8 cellular contexts compared by ENCODE assay signal in the genomic region with DNA sequence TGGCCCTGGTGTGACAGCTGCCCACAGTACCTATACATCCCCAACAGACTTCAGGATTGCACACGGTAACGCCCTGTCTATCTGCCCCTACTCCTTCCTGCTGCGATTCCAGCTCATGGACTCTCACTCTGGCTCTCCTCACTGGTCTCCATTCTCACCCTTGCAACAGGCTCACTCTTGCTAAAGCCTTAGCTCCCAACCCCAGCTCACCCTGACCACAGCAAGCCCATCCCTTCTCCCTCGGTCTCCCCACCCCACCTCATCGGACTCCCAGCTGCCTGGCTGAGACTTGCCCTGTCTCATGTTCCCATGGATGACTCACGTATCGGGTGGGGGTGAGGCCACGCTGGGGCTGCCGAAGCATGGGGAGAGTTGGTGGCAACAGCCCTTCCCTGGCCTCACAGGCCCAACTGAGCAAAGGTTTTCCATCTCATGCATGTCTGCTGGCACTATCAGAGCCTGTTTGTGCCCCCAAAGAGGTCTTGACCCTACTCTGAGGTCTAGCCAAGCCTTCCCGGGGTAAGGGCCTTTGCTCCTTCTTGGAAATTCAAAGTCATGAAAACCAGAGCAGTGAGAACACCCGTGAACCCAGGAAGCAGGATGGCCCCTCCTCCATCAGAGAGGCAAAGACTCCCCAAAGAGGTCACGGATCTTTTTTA. TPM values are rescaled to one million over a fixed set of nuclear protein-coding genes. Genes with fewer than 3 reads are reported as not detected.
DNase-seq lines count a peak whose midpoint lies in the region; ATAC-seq and TF ChIP-seq lines count a peak whose summit lies in the region.

No MANE protein-coding gene starts in this region.

- in situ Hi-C loops in astrocyte of the cerebellum (cut with HindIII; ENCODE audit: low sequenced_read_pairs) = no loop called here

- CTCF ChIA-PET in HEK293T (lab: Yijun Ruan, JAX) = interaction anchor here (0.7 to 3.0 kb wide), 4 partner anchors 14 to 51 kb away, joined by 3 to 10 read pairs (median 6); no protein-coding TSS in a partner anchor

- H3K4me3 ChIP-seq in astrocyte of the cerebellum (ENCODE audit: low read depth, low read length) = no peak overlapping the region

- POLR2A ChIA-PET in HEK293T (lab: Yijun Ruan, JAX) = interaction anchor here (1.1 kb wide), 1 partner anchor 20 kb away, joined by 4 read pairs; no protein-coding TSS in a partner anchor

- no peak for TF ChIP-seq CTCF in astrocyte of the cerebellum (IDR thresholded peaks at IDR 0.05; ENCODE audit: low read depth, low read length, missing control alignments)

- DNase-seq in HEK293T (ENCODE audit: extremely low spot score) (peak; percentile 61), astrocyte of the cerebellum (ENCODE audit: low read depth) (peak; percentile 91), iris pigment epithelial cell (ENCODE audit: low read depth) (peak; percentile 100), stromal cell of bone marrow (ENCODE audit: low read depth) (peak; percentile 99), SK-N-DZ (ENCODE audit: low spot score) (no peak), NCI-H2196 (lab: John Stamatoyannopoulos, UW; ENCODE audit: unreplicated experiment) (no peak)

- ATAC-seq in HG02571 (IDR thresholded peaks at IDR 0.05; ENCODE audit: unreplicated experiment) (no peak), GM21576 (IDR thresholded peaks at IDR 0.05; ENCODE audit: unreplicated experiment) (no peak)

TF ChIP-seq in HEK293T, 16 proteins besides CTCF, POLR2A, EP300 and RAD21:
- TF ChIP-seq, protein P1, sequence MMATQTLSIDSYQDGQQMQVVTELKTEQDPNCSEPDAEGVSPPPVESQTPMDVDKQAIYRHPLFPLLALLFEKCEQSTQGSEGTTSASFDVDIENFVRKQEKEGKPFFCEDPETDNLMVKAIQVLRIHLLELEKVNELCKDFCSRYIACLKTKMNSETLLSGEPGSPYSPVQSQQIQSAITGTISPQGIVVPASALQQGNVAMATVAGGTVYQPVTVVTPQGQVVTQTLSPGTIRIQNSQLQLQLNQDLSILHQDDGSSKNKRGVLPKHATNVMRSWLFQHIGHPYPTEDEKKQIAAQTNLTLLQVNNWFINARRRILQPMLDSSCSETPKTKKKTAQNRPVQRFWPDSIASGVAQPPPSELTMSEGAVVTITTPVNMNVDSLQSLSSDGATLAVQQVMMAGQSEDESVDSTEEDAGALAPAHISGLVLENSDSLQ (IDR thresholded peaks at IDR 0.05) = no peak
- no peak for TF ChIP-seq BHLHE40 (IDR thresholded peaks at IDR 0.05; ENCODE audit: borderline replicate concordance)
- no peak for TF ChIP-seq FOXK2 (IDR thresholded peaks at IDR 0.05)
- no peak for TF ChIP-seq ELF4 (IDR thresholded peaks at IDR 0.05)
- no peak for TF ChIP-seq SP1 (IDR thresholded peaks at IDR 0.05)
- TF ChIP-seq ZNF384 (IDR thresholded peaks at IDR 0.05) = no peak
- TF ChIP-seq SUZ12 (IDR thresholded peaks at IDR 0.05) = no peak
- TF ChIP-seq L3MBTL2 (conservative IDR thresholded peaks at IDR 0.05) = peak; percentile 39
- no peak for TF ChIP-seq FOXA1 (IDR thresholded peaks at IDR 0.05)

RNA-seq across cellular contexts. Expression of a gene that starts 7.1 kb away (rescaled TPM):
- 1.3 and 1.5 TPM in 2 replicates for polyA plus RNA-seq in SK-N-DZ (2014; cell fraction: cytosol; rRNA removed)
- polyA plus RNA-seq in SK-N-DZ (2014; cell fraction: nucleus; rRNA removed) = 1.5 and 2.3 TPM in 2 replicates

RNA-seq across cellular contexts. Expression of a gene that starts 40.4 kb away (rescaled TPM):
- polyA plus RNA-seq in SK-N-DZ (2014; cell fraction: cytosol; rRNA removed) = 3.8 and 6.7 TPM in 2 replicates
- 1.3 and 3.4 TPM in 2 replicates for polyA plus RNA-seq in SK-N-DZ (2014; cell fraction: nucleus; rRNA removed)

RNA-seq across cellular contexts. Expression of a gene that starts 45.0 kb away (rescaled TPM):
- polyA plus RNA-seq in SK-N-DZ (2014; cell fraction: cytosol; rRNA removed) = 8.2 and 16.9 TPM in 2 replicates
- polyA plus RNA-seq in SK-N-DZ (2014; cell fraction: nucleus; rRNA removed) = 4.3 and 10.9 TPM in 2 replicates

Comparison
In these comparisons a context has a peak if more than half of its experiments do, and no peak if none do; other contexts are left out.
1. DNase-seq: peak in HEK293T (single experiment), astrocyte of the cerebellum (single experiment), iris pigment epithelial cell (single experiment) and stromal cell of bone marrow (single experiment); none in SK-N-DZ (single experiment) and NCI-H2196 (single experiment).